Comparison of ENCODE assay signal across 10 cellular contexts in genomic region chr12:120369476-120370342, GRCh38. TPM values are rescaled to one million over a fixed set of nuclear protein-coding genes. Genes with fewer than 3 reads are reported as not detected.
DNase-seq lines count a peak whose midpoint lies in the region; ATAC-seq and TF ChIP-seq lines count a peak whose summit lies in the region.
"Had no signal": no experiment of that assay in that cellular context is flagged by ENCODE, and none has a peak within 500 bp of the region (broad histone marks: within the 10 kb centered on the region; RNA-seq: fewer than 3 reads in every experiment).

No MANE protein-coding gene starts in this region.

- H3K4me1 ChIP-seq in heart left ventricle, result peaks cover 0 to 22% (median 3%) of the 10 kb centered on the region in 12 donors
- H3K4me1 ChIP-seq in aorta (ENCODE audit: control insufficient read depth in 1 of 2, insufficient read depth in 2 of 2, low read length in 2 of 2), result no peaks in the 10 kb centered on the region

- intact Hi-C loops in heart left ventricle (cut with DNase I), result no loop called here
- intact Hi-C loops in Right ventricle myocardium inferior (cut with DNase I), result no loop called here
- intact Hi-C loops in aorta (cut with DNase I), result no loop called here

- H3K9me3 Mint-ChIP-seq in chondrocyte (ENCODE audit: low read depth), result no peaks in the 10 kb centered on the region
- peaks cover 0 to 1% (median 0%) of the 10 kb centered on the region in 7 donors for H3K9me3 Mint-ChIP-seq in naive B cell

- ATAC-seq in heart left ventricle (no peak), Right ventricle myocardium inferior (no peak), naive B cell (ENCODE audit: low read depth in 2 of 2) (no peak), aorta (ENCODE audit: low FRiP score) (no peak), HG03571 (IDR thresholded peaks at IDR 0.05; ENCODE audit: unreplicated experiment) (no peak), GM21723 (IDR thresholded peaks at IDR 0.05; ENCODE audit: unreplicated experiment) (no peak), HG03095 (IDR thresholded peaks at IDR 0.05; ENCODE audit: unreplicated experiment) (no peak)

- H3K27me3 ChIP-seq in heart left ventricle, result peaks cover 0 to 69% (median 8%) of the 10 kb centered on the region in 9 donors
- no peaks in the 10 kb centered on the region for H3K27me3 ChIP-seq in aorta (ENCODE audit: control insufficient read depth in 1 of 2, insufficient read depth in 2 of 2, low read length in 1 of 2)

- H3K9me3 ChIP-seq in heart left ventricle (no peaks in the 10 kb centered on the region), aorta (ENCODE audit: control insufficient read depth, low read length) (no peaks in the 10 kb centered on the region)

- DNase-seq in heart left ventricle (no peak), Right ventricle myocardium inferior (ENCODE audit: missing footprints) (no peak), chondrocyte (ENCODE audit: low spot score) (no peak), naive B cell (no peak), aorta (no peak)
- DNase-seq: SIG-M5 had no signal

- H3K27ac ChIP-seq in heart left ventricle (no peak overlapping the region), aorta (ENCODE audit: low read depth in 1 of 2, low read length in 2 of 2) (no peak overlapping the region)

- H3K27ac Mint-ChIP-seq in chondrocyte (ENCODE audit: unreplicated experiment) (no peak overlapping the region), naive B cell (peak overlapping the region in 1 of 6 donors; percentile 58)

- no peak for TF ChIP-seq POLR2A in heart left ventricle (IDR thresholded peaks at IDR 0.05)

- H3K4me1 Mint-ChIP-seq in chondrocyte (ENCODE audit: low read depth) (peaks cover 13% of the 10 kb centered on the region), naive B cell (peaks cover 12 to 25% (median 15%) of the 10 kb centered on the region in 3 donors)

- 2 to 3% (median 2%) methylated on average over 25 to 37 of the region's 37 CpGs for WGBS in heart left ventricle, 4 donors
- 2% methylated on average over 24 to 37 of the region's 37 CpGs for WGBS in aorta, 2 donors

- H3K4me3 Mint-ChIP-seq in chondrocyte (ENCODE audit: unreplicated experiment), result peak overlapping the region; percentile 69
- peak overlapping the region; percentile 61 to 92 (median 80) for H3K4me3 Mint-ChIP-seq in naive B cell

- H3K36me3 ChIP-seq in heart left ventricle, result no peaks in the 10 kb centered on the region
- no peaks in the 10 kb centered on the region for H3K36me3 ChIP-seq in aorta (ENCODE audit: control insufficient read depth in 1 of 2, insufficient read depth in 2 of 2, low read length in 1 of 2)

- H3K36me3 Mint-ChIP-seq in chondrocyte (ENCODE audit: low read depth) (no peaks in the 10 kb centered on the region), naive B cell (no peaks in the 10 kb centered on the region)

- peaks cover 40% of the 10 kb centered on the region for H3K27me3 Mint-ChIP-seq in chondrocyte (ENCODE audit: low read depth)
- peaks cover 71 to 83% (median 83%) of the 10 kb centered on the region in 3 donors for H3K27me3 Mint-ChIP-seq in naive B cell

- no peak for TF ChIP-seq CTCF in heart left ventricle (IDR thresholded peaks at IDR 0.05)
- no peak for TF ChIP-seq CTCF in chondrocyte (IDR thresholded peaks at IDR 0.05)

- peak overlapping the region; percentile 37 to 86 (median 56) for H3K4me3 ChIP-seq in heart left ventricle
- peak overlapping the region; percentile 56 to 75 for H3K4me3 ChIP-seq in aorta (ENCODE audit: low read length in 2 of 2)

RNA-seq across cellular contexts. Expression of gene MSI1, which starts 0.7 kb away (rescaled TPM):
- 1 to 10 TPM; 3.5 to 8.7 (median 5.6) TPM for total RNA-seq in heart left ventricle
- 1 to 10 TPM; 2.1 to 2.4 TPM for polyA plus RNA-seq in heart left ventricle
- 6.4 TPM for total RNA-seq in Right ventricle myocardium inferior
- 2.5 to 2.8 TPM (median 2.6 TPM) in 3 replicates for total RNA-seq in chondrocyte
- not detected for polyA plus RNA-seq in naive B cell (ENCODE audit: low read depth in 6 of 6)
- total RNA-seq in aorta, result 1 to 10 TPM in 1 of 2 donors, under 1 TPM in 1; 0.32 to 1.3 TPM
- under 1 TPM in 1 of 2 donors, not detected in 1; 0.75 TPM for polyA plus RNA-seq in aorta

RNA-seq across cellular contexts. Expression of gene PLA2G1B, which starts 42.1 kb away (rescaled TPM):
- total RNA-seq in heart left ventricle, result 1 to 10 TPM in 3 of 9 donors, under 1 TPM in 1, not detected in 5; 0.93 to 2.0 (median 1.5) TPM
- polyA plus RNA-seq in heart left ventricle, result not detected
- not detected for total RNA-seq in Right ventricle myocardium inferior
- total RNA-seq in chondrocyte, result 0.42 to 1.1 TPM in 2 of 3 replicates, not detected in the other
- polyA plus RNA-seq in naive B cell (ENCODE audit: low read depth in 6 of 6), result not detected
- 1 to 10 TPM in 1 of 2 donors, under 1 TPM in 1; 0.91 to 1.2 TPM for total RNA-seq in aorta
- polyA plus RNA-seq in aorta, result 1 to 10 TPM; 2.0 to 3.9 TPM
- total RNA-seq: Daoy had no signal
